In genomic region chr16:67202426-67202825, GRCh38 we compare ENCODE assay signal across 33 cellular contexts. TPM values are rescaled to one million over a fixed set of nuclear protein-coding genes. Genes with fewer than 3 reads are reported as not detected.
"Had no signal": no experiment of that assay in that cellular context is flagged by ENCODE, and none has a peak within 500 bp of the region (broad histone marks: within the 10 kb centered on the region; RNA-seq: fewer than 3 reads in every experiment).

No MANE protein-coding gene starts in this region.

- H3K27ac Mint-ChIP-seq: activated B cell treated with CpG ODN at 0.5 μM for 24 hours; activated CD4-positive, alpha-beta memory T cell treated with anti-CD3 and anti-CD28 coated beads for 36 hours; activated CD4-positive, alpha-beta T cell treated with anti-CD3 and anti-CD28 coated beads, Interleukin-2, amount 10 ng/mL, durations not matched to agents 24 days and 14 days; activated CD8-positive, alpha-beta T cell treated with anti-CD3 and anti-CD28 coated beads for 36 hours; activated naive CD4-positive, alpha-beta T cell treated with anti-CD3 and anti-CD28 coated beads for 36 hours; activated naive CD4-positive, alpha-beta T cell treated with anti-CD3 and anti-CD28 coated beads, Interleukin-2, amount 50 U/mL, for 72 hours; activated naive CD8-positive, alpha-beta T cell treated with anti-CD3 and anti-CD28 coated beads for 36 hours; activated T-cell treated with anti-CD3 and anti-CD28 coated beads, Interleukin-2, amount 50 U/mL, for 72 hours; activated T-helper 1 cell treated with anti-CD3 and anti-CD28 coated beads, Interleukin-12 subunit alpha, Interleukin-12 subunit beta, Interleukin-2, Interleukin-4 antibody, amounts not matched to agents 30 ng/mL and 10 ng/mL and 1 ng/mL, durations not matched to agents 14 hours and 24 hours and 36 hours; activated T-helper 17 cell treated with anti-CD3 and anti-CD28 coated beads, Interleukin-2, amount 50 U/mL, for 72 hours; T-helper 17 cell had no signal

- H3K4me3 Mint-ChIP-seq: activated B cell treated with CpG ODN at 0.5 μM for 24 hours; activated CD4-positive, alpha-beta memory T cell treated with anti-CD3 and anti-CD28 coated beads for 36 hours; activated CD4-positive, alpha-beta T cell treated with anti-CD3 and anti-CD28 coated beads, Interleukin-2, amount 10 ng/mL, durations not matched to agents 24 days and 14 days; activated CD8-positive, alpha-beta T cell treated with anti-CD3 and anti-CD28 coated beads for 36 hours; activated naive CD4-positive, alpha-beta T cell treated with anti-CD3 and anti-CD28 coated beads for 36 hours; activated naive CD8-positive, alpha-beta T cell treated with anti-CD3 and anti-CD28 coated beads for 36 hours; activated T-cell treated with anti-CD3 and anti-CD28 coated beads, Interleukin-2, amount 50 U/mL, for 4 hours; activated T-cell treated with anti-CD3 and anti-CD28 coated beads, Interleukin-2, amount 50 U/mL, for 72 hours; activated T-helper 1 cell treated with anti-CD3 and anti-CD28 coated beads, Interleukin-12 subunit alpha, Interleukin-12 subunit beta, Interleukin-2, Interleukin-4 antibody, amounts not matched to agents 30 ng/mL and 10 ng/mL and 1 ng/mL, durations not matched to agents 14 hours and 24 hours and 36 hours; activated T-helper 17 cell treated with anti-CD3 and anti-CD28 coated beads, Interleukin-2, amount 50 U/mL, for 72 hours; T-helper 17 cell had no signal

- H3K9me3 ChIP-seq: adrenal gland, body of pancreas, breast epithelium had no signal

- H3K27me3 ChIP-seq: adrenal gland, body of pancreas, brain microvascular endothelial cell, breast epithelium had no signal

- H3K27ac ChIP-seq: adrenal gland, body of pancreas, brain microvascular endothelial cell, breast epithelium, VCaP had no signal

- H3K4me1 Mint-ChIP-seq: activated naive CD8-positive, alpha-beta T cell treated with anti-CD3 and anti-CD28 coated beads for 36 hours had no signal

- FAIRE-seq: astrocyte, TTC549 had no signal

- H3K9me3 Mint-ChIP-seq: activated B cell treated with CpG ODN at 0.5 μM for 24 hours; activated CD4-positive, alpha-beta memory T cell treated with anti-CD3 and anti-CD28 coated beads for 36 hours; activated CD4-positive, alpha-beta T cell treated with anti-CD3 and anti-CD28 coated beads, Interleukin-2, amount 10 ng/mL, durations not matched to agents 24 days and 14 days; activated CD8-positive, alpha-beta T cell treated with anti-CD3 and anti-CD28 coated beads for 36 hours; activated naive CD4-positive, alpha-beta T cell treated with anti-CD3 and anti-CD28 coated beads for 36 hours; activated naive CD4-positive, alpha-beta T cell treated with anti-CD3 and anti-CD28 coated beads, Interleukin-2, amount 50 U/mL, for 72 hours; activated naive CD8-positive, alpha-beta T cell treated with anti-CD3 and anti-CD28 coated beads for 36 hours; activated T-cell treated with anti-CD3 and anti-CD28 coated beads, Interleukin-2, amount 50 U/mL, for 4 hours; activated T-cell treated with anti-CD3 and anti-CD28 coated beads, Interleukin-2, amount 50 U/mL, for 72 hours; activated T-helper 1 cell treated with anti-CD3 and anti-CD28 coated beads, Interleukin-12 subunit alpha, Interleukin-12 subunit beta, Interleukin-2, Interleukin-4 antibody, amounts not matched to agents 30 ng/mL and 10 ng/mL and 1 ng/mL, durations not matched to agents 14 hours and 24 hours and 36 hours; activated T-helper 17 cell treated with anti-CD3 and anti-CD28 coated beads, Interleukin-2, amount 50 U/mL, for 72 hours had no signal

- H3K27me3 Mint-ChIP-seq: activated B cell treated with CpG ODN at 0.5 μM for 24 hours; activated CD4-positive, alpha-beta memory T cell treated with anti-CD3 and anti-CD28 coated beads for 36 hours; activated CD4-positive, alpha-beta T cell treated with anti-CD3 and anti-CD28 coated beads, Interleukin-2, amount 10 ng/mL, durations not matched to agents 24 days and 14 days; activated CD8-positive, alpha-beta T cell treated with anti-CD3 and anti-CD28 coated beads for 36 hours; activated naive CD8-positive, alpha-beta T cell treated with anti-CD3 and anti-CD28 coated beads for 36 hours; activated T-helper 17 cell treated with anti-CD3 and anti-CD28 coated beads, Interleukin-2, amount 50 U/mL, for 72 hours; T-helper 17 cell had no signal

- H3K4me3 ChIP-seq: adrenal gland, body of pancreas, breast epithelium had no signal

- ATAC-seq: activated CD8-positive, alpha-beta T cell treated with anti-CD3 and anti-CD28 coated beads for 36 hours; activated naive CD4-positive, alpha-beta T cell treated with anti-CD3 and anti-CD28 coated beads, Interleukin-2, amount 50 U/mL, for 72 hours; activated T-cell treated with anti-CD3 and anti-CD28 coated beads, Interleukin-2, amount 50 U/mL, for 4 hours; activated T-cell treated with anti-CD3 and anti-CD28 coated beads, Interleukin-2, amount 50 U/mL, for 72 hours; activated T-helper 17 cell treated with anti-CD3 and anti-CD28 coated beads, Interleukin-2, amount 50 U/mL, for 72 hours; body of pancreas; T-helper 17 cell had no signal

- DNase-seq: activated B cell treated with CpG ODN at 0.5 μM for 24 hours; activated CD4-positive, alpha-beta memory T cell treated with anti-CD3 and anti-CD28 coated beads for 36 hours; activated CD4-positive, alpha-beta T cell treated with anti-CD3 and anti-CD28 coated beads for 4 hours; activated CD4-positive, alpha-beta T cell treated with anti-CD3 and anti-CD28 coated beads, Interleukin-2, amount 10 ng/mL, durations not matched to agents 24 days and 14 days; activated CD4-positive, alpha-beta T cell treated with anti-CD3 and anti-CD28 coated beads, Interleukin-2, amount 50 U/mL, for 1 hour; activated CD4-positive, alpha-beta T cell treated with anti-CD3 and anti-CD28 coated beads, Interleukin-2, amount 50 U/mL, for 4 hours; activated CD4-positive, CD25-positive, alpha-beta regulatory T cell treated with anti-CD3 and anti-CD28 coated beads, Interleukin-2, amount 50 U/mL, for 72 hours; activated CD8-positive, alpha-beta memory T cell treated with anti-CD3 and anti-CD28 coated beads, Interleukin-2, amount 50 U/mL, for 4 hours; activated CD8-positive, alpha-beta T cell treated with anti-CD3 and anti-CD28 coated beads for 36 hours; activated effector memory CD4-positive, alpha-beta T cell treated with anti-CD3 and anti-CD28 coated beads, Interleukin-2, amount 50 U/mL, for 16 hours; activated gamma-delta T cell treated with Interleukin-2 at 50 U/mL for 16 hours; activated naive CD4-positive, alpha-beta T cell; activated naive CD4-positive, alpha-beta T cell treated with anti-CD3 and anti-CD28 coated beads for 36 hours; activated naive CD4-positive, alpha-beta T cell treated with anti-CD3 and anti-CD28 coated beads, Interleukin-2, amount 50 U/mL, for 16 hours; activated naive CD8-positive, alpha-beta T cell treated with anti-CD3 and anti-CD28 coated beads for 36 hours; activated T-cell treated with anti-CD3 and anti-CD28 coated beads for 4 hours; activated T-cell treated with anti-CD3 and anti-CD28 coated beads, Interleukin-2, amount 50 U/mL, for 1 hour; activated T-cell treated with anti-CD3 and anti-CD28 coated beads, Interleukin-2, amount 50 U/mL, for 4 hours; activated T-cell treated with anti-CD3 and anti-CD28 coated beads, Interleukin-2, amount 50 U/mL, for 72 hours; adrenal gland; amniotic stem cell; aorta; body of pancreas; brain microvascular endothelial cell; central memory CD4-positive, alpha-beta T cell; T-helper 17 cell had no signal

- H3K36me3 Mint-ChIP-seq: activated naive CD4-positive, alpha-beta T cell treated with anti-CD3 and anti-CD28 coated beads, Interleukin-2, amount 50 U/mL, for 72 hours had no signal

RNA-seq across cellular contexts. Expression of gene EXOC3L1, which starts 12.5 kb away (rescaled TPM):
- total RNA-seq: activated B cell treated with CpG ODN at 0.5 μM for 24 hours; activated CD4-positive, alpha-beta memory T cell treated with anti-CD3 and anti-CD28 coated beads for 36 hours; activated naive CD4-positive, alpha-beta T cell treated with anti-CD3 and anti-CD28 coated beads for 36 hours; activated T-cell treated with anti-CD3 and anti-CD28 coated beads, Interleukin-2, amount 50 U/mL, for 4 hours; activated T-cell treated with anti-CD3 and anti-CD28 coated beads, Interleukin-2, amount 50 U/mL, for 72 hours; T-helper 17 cell had no signal
